ENCODE assay signal across 2 cellular contexts in the genomic region with DNA sequence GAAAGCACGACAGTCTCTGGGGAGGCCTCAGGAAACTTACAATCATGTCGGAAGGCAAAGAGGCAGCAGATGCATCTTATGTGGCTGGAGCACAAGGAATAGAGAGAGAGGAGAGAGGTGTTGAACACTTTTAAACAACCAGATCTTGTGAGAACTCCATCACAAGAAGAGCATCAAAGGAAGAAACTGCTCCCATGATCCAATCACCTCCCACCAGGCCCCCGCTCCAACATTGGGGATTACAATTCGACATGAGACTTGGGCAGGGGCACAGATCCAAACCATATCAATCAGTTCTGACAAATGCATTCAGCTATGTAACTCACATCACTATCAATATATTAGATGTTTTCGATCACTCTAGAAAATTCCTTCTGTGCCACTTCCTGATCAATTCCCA.
TF ChIP-seq lines count a peak whose summit lies in the region.

No MANE protein-coding gene starts in this region.

TF ChIP-seq in A549, 52 proteins besides CTCF, POLR2A, EP300 and RAD21:
- TF ChIP-seq ZNF302 (CRISPR knock-in tag; IDR thresholded peaks at IDR 0.05) (no peak), ESRRA (IDR thresholded peaks at IDR 0.05; ENCODE audit: borderline replicate concordance, low read length) (no peak)
- TF ChIP-seq, protein P1, sequence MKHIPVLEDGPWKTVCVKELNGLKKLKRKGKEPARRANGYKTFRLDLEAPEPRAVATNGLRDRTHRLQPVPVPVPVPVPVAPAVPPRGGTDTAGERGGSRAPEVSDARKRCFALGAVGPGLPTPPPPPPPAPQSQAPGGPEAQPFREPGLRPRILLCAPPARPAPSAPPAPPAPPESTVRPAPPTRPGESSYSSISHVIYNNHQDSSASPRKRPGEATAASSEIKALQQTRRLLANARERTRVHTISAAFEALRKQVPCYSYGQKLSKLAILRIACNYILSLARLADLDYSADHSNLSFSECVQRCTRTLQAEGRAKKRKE (CRISPR knock-in tag; IDR thresholded peaks at IDR 0.05; ENCODE audit: low read depth): no peak
- TF ChIP-seq, protein P2, sequence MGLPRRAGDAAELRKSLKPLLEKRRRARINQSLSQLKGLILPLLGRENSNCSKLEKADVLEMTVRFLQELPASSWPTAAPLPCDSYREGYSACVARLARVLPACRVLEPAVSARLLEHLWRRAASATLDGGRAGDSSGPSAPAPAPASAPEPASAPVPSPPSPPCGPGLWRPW (IDR thresholded peaks at IDR 0.05): no peak

TF ChIP-seq in IMR-90, 13 proteins besides CTCF, POLR2A, EP300 and RAD21:
- TF ChIP-seq MXI1 (IDR thresholded peaks at IDR 0.05; ENCODE audit: borderline replicate concordance, low read depth, low read length) (no peak), RCOR1 (IDR thresholded peaks at IDR 0.05; ENCODE audit: insufficient replicate concordance, low read length) (no peak), RFX5 (IDR thresholded peaks at IDR 0.05; ENCODE audit: low read depth, low read length) (no peak), MAFK (IDR thresholded peaks at IDR 0.05; ENCODE audit: low read depth, low read length) (no peak), CHD1 (IDR thresholded peaks at IDR 0.05; ENCODE audit: low read depth, low read length) (no peak), MAZ (IDR thresholded peaks at IDR 0.05; ENCODE audit: borderline replicate concordance, low read depth, low read length) (no peak), NFE2L2 (IDR thresholded peaks at IDR 0.05; ENCODE audit: low read depth, low read length) (no peak)
